In genomic region chr13:80296638-80297037, GRCh38 we compare ENCODE assay signal across 16 cellular contexts. TPM values are rescaled to one million over a fixed set of nuclear protein-coding genes. Genes with fewer than 3 reads are reported as not detected.
"Had no signal": no experiment of that assay in that cellular context is flagged by ENCODE, and none has a peak within 500 bp of the region (broad histone marks: within the 10 kb centered on the region; RNA-seq: fewer than 3 reads in every experiment).

No MANE protein-coding gene starts in this region.

- H3K27ac Mint-ChIP-seq: activated B cell treated with CpG ODN at 0.5 μM for 24 hours; activated CD8-positive, alpha-beta T cell treated with anti-CD3 and anti-CD28 coated beads for 36 hours; activated T-cell treated with anti-CD3 and anti-CD28 coated beads, Interleukin-2, amount 50 U/mL, for 24 hours; activated T-helper 2 cell treated with anti-CD3 and anti-CD28 coated beads, Interferon-gamma antibody, Interleukin-2, Interleukin-4, amounts not matched to agents 10 μg/mL and 5 μg/mL and 100 μg/mL, durations not matched to agents 14 hours and 24 hours and 36 hours had no signal

- H3K4me1 ChIP-seq: body of pancreas, prostate gland, right atrium auricular region, stomach had no signal

- H3K27me3 ChIP-seq: body of pancreas, right atrium auricular region, stomach had no signal

- H3K9me3 Mint-ChIP-seq: activated B cell treated with CpG ODN at 0.5 μM for 24 hours; activated CD8-positive, alpha-beta T cell treated with anti-CD3 and anti-CD28 coated beads for 36 hours; activated T-cell treated with anti-CD3 and anti-CD28 coated beads, Interleukin-2, amount 50 U/mL, for 24 hours; activated T-helper 2 cell treated with anti-CD3 and anti-CD28 coated beads, Interferon-gamma antibody, Interleukin-2, Interleukin-4, amounts not matched to agents 10 μg/mL and 5 μg/mL and 100 μg/mL, durations not matched to agents 14 hours and 24 hours and 36 hours had no signal

- H3K4me3 Mint-ChIP-seq: activated B cell treated with CpG ODN at 0.5 μM for 24 hours; activated CD8-positive, alpha-beta T cell treated with anti-CD3 and anti-CD28 coated beads for 36 hours; activated T-cell treated with anti-CD3 and anti-CD28 coated beads, Interleukin-2, amount 50 U/mL, for 24 hours had no signal

- H3K27ac ChIP-seq: body of pancreas, prostate gland, right atrium auricular region, skin epidermis, stomach had no signal

- H3K36me3 ChIP-seq: prostate gland, right atrium auricular region, stomach had no signal

- H3K27me3 Mint-ChIP-seq: activated B cell treated with CpG ODN at 0.5 μM for 24 hours; activated CD8-positive, alpha-beta T cell treated with anti-CD3 and anti-CD28 coated beads for 36 hours; activated T-cell treated with anti-CD3 and anti-CD28 coated beads, Interleukin-2, amount 50 U/mL, for 24 hours had no signal

- H3K4me3 ChIP-seq: body of pancreas, prostate gland, right atrium auricular region, skin epidermis, stomach had no signal

- DNase-seq: activated B cell treated with CpG ODN at 0.5 μM for 24 hours; activated CD4-positive, alpha-beta T cell treated with anti-CD3 and anti-CD28 coated beads for 4 hours; activated CD8-positive, alpha-beta T cell treated with anti-CD3 and anti-CD28 coated beads for 36 hours; activated naive CD4-positive, alpha-beta T cell treated with Interleukin-2 at 50 U/mL for 16 hours; activated T-cell treated with anti-CD3 and anti-CD28 coated beads, Interleukin-2, amount 50 U/mL, for 24 hours; body of pancreas; dermis blood vessel endothelial cell; effector memory CD4-positive, alpha-beta T cell; stimulated activated CD4-positive, alpha-beta T cell treated with anti-CD3 and anti-CD28 coated beads, Interleukin-2, amount 100 ng/mL, for 48 hours; stomach; trophoblast cell had no signal

- H3K9me3 ChIP-seq: body of pancreas, prostate gland, right atrium auricular region, stomach had no signal

RNA-seq across cellular contexts. Expression of gene SPRY2, which starts 44.3 kb away (rescaled TPM):
- total RNA-seq: T-helper 2 cell treated with Interferon-gamma antibody and Interleukin-4, amounts not matched to agents 100 ng/mL and 5 ng/mL, for 36 hours had no signal
